ENCODE assay signal across 15 cellular contexts in the genomic region with DNA sequence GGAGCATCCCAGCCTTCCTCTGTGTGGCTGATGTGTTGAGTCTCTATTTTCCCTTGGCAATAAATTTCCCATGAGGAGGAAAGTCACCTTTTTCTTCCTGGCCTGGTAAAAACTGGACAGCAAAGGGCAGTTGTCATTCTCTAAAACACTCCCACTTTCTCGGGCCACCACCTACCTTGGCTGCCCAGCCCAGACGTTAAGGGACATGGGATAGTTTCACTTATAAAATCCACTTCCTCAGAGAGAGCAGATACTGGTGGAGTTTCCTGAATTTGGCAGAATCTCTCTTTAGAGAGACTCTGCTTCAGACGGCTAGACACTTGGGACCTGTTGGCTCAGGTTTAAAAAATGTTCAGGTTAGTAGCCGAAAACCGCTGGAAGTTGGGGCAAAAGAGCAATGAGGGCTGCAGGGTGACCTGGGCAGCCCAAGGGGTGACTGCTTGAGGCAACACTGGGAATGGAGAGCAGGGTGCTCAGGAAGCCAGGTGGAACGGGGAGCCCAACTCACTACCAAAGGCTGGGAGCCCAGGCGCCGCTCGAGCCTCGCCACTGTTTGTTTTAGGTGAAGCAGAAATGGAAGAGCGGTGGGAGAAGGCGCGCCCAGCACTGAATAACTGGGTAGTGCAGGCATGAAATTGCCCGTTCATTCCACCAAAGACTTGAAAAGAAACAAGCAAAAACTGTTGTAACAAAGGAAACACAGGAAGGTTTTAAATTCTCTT.
"Had no signal": no experiment of that assay in that cellular context is flagged by ENCODE, and none has a peak within 500 bp of the region (broad histone marks: within the 10 kb centered on the region; RNA-seq: fewer than 3 reads in every experiment).

No MANE protein-coding gene starts in this region.

- H3K27ac ChIP-seq: breast epithelium, lower lobe of right lung, spleen, thoracic aorta had no signal

- H3K4me3 Mint-ChIP-seq: activated CD4-positive, alpha-beta T cell treated with anti-CD3 and anti-CD28 coated beads, Interleukin-2, amount 10 ng/mL, durations not matched to agents 24 days and 14 days; activated CD8-positive, alpha-beta T cell treated with anti-CD3 and anti-CD28 coated beads for 36 hours; activated T-cell treated with anti-CD3 and anti-CD28 coated beads, Interleukin-2, amount 50 U/mL, for 24 hours; effector memory CD8-positive, alpha-beta T cell; stimulated activated naive B cell treated with anti-CD40 and anti-IgM and Interleukin-4, amounts not matched to agents 10 μg/mL and 1 μg/mL and 100 μg/mL, for 72 hours had no signal

- DNase-seq: activated CD4-positive, alpha-beta T cell treated with anti-CD3 and anti-CD28 coated beads, Interleukin-2, amount 10 ng/mL, durations not matched to agents 24 days and 14 days; activated CD8-positive, alpha-beta T cell treated with anti-CD3 and anti-CD28 coated beads for 36 hours; activated effector memory CD4-positive, alpha-beta T cell treated with Interleukin-2 at 50 U/mL for 16 hours; activated naive CD4-positive, alpha-beta T cell treated with anti-CD3 and anti-CD28 coated beads, Interleukin-2, amount 50 U/mL, for 16 hours; activated T-cell treated with anti-CD3 and anti-CD28 coated beads, Interleukin-2, amount 50 U/mL, for 24 hours; aorta; effector memory CD8-positive, alpha-beta T cell; foreskin fibroblast; lower lobe of right lung; spleen; stimulated activated naive B cell treated with anti-CD40 and anti-IgM and Interleukin-4, amounts not matched to agents 10 μg/mL and 1 μg/mL and 100 μg/mL, for 72 hours; T-helper 1 cell; T1000 had no signal

- H3K9me3 Mint-ChIP-seq: activated CD4-positive, alpha-beta T cell treated with anti-CD3 and anti-CD28 coated beads, Interleukin-2, amount 10 ng/mL, durations not matched to agents 24 days and 14 days; activated CD8-positive, alpha-beta T cell treated with anti-CD3 and anti-CD28 coated beads for 36 hours; activated T-cell treated with anti-CD3 and anti-CD28 coated beads, Interleukin-2, amount 50 U/mL, for 24 hours; stimulated activated naive B cell treated with anti-CD40 and anti-IgM and Interleukin-4, amounts not matched to agents 10 μg/mL and 1 μg/mL and 100 μg/mL, for 72 hours had no signal

- H3K4me1 ChIP-seq: breast epithelium, lower lobe of right lung, spleen had no signal

- H3K36me3 ChIP-seq: breast epithelium, lower lobe of right lung, spleen, thoracic aorta had no signal

- ATAC-seq: activated CD8-positive, alpha-beta T cell treated with anti-CD3 and anti-CD28 coated beads for 36 hours; effector memory CD8-positive, alpha-beta T cell; stimulated activated naive B cell treated with anti-CD40 and anti-IgM and Interleukin-4, amounts not matched to agents 10 μg/mL and 1 μg/mL and 100 μg/mL, for 72 hours had no signal

- H3K27me3 Mint-ChIP-seq: activated CD4-positive, alpha-beta T cell treated with anti-CD3 and anti-CD28 coated beads, Interleukin-2, amount 10 ng/mL, durations not matched to agents 24 days and 14 days had no signal

- H3K9me3 ChIP-seq: breast epithelium, lower lobe of right lung, spleen, thoracic aorta had no signal

- H3K27me3 ChIP-seq: breast epithelium, spleen had no signal

- H3K4me3 ChIP-seq: breast epithelium, lower lobe of right lung, spleen, thoracic aorta had no signal

- H3K27ac Mint-ChIP-seq: activated CD4-positive, alpha-beta T cell treated with anti-CD3 and anti-CD28 coated beads, Interleukin-2, amount 10 ng/mL, durations not matched to agents 24 days and 14 days; activated CD8-positive, alpha-beta T cell treated with anti-CD3 and anti-CD28 coated beads for 36 hours; activated T-cell treated with anti-CD3 and anti-CD28 coated beads, Interleukin-2, amount 50 U/mL, for 24 hours; effector memory CD8-positive, alpha-beta T cell; stimulated activated naive B cell treated with anti-CD40 and anti-IgM and Interleukin-4, amounts not matched to agents 10 μg/mL and 1 μg/mL and 100 μg/mL, for 72 hours had no signal

- H3K4me1 Mint-ChIP-seq: activated CD4-positive, alpha-beta T cell treated with anti-CD3 and anti-CD28 coated beads, Interleukin-2, amount 10 ng/mL, durations not matched to agents 24 days and 14 days; stimulated activated naive B cell treated with anti-CD40 and anti-IgM and Interleukin-4, amounts not matched to agents 10 μg/mL and 1 μg/mL and 100 μg/mL, for 72 hours had no signal
